ENCODE assay signal across 24 cellular contexts in the genomic region with DNA sequence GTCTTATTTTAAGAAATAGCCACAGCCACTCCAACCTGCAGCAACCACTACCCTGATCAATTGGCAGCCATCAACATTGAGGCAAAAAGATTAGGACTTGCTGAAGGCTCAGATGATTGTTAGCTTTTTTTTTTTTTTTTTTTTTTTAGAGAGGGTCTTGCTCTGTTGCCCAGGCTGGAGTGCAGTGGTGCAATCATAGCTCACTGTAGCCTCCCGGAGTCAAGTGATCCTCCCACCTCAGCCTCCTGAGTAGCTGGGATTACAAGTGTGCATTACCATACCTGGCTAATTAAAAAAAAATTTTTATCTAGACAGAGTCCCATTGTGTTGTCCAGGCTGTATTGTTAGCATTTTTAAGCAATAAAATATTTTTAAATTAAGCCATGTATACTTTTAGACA. TPM values are rescaled to one million over a fixed set of nuclear protein-coding genes. Genes with fewer than 3 reads are reported as not detected.
DNase-seq lines count a peak whose midpoint lies in the region; ATAC-seq and FAIRE-seq lines count a peak whose summit lies in the region.
"Had no signal": no experiment of that assay in that cellular context is flagged by ENCODE, and none has a peak within 500 bp of the region (broad histone marks: within the 10 kb centered on the region; RNA-seq: fewer than 3 reads in every experiment).

No MANE protein-coding gene starts in this region.

- H3K27ac Mint-ChIP-seq in activated CD8-positive, alpha-beta memory T cell treated with anti-CD3 and anti-CD28 coated beads, Interleukin-2, amount 10 ng/mL, durations not matched to agents 7 days and 5 days = peak overlapping the region; percentile 96
- peak overlapping the region; percentile 74 to 96 (median 87) for H3K27ac Mint-ChIP-seq in CD8-positive, alpha-beta memory T cell
- H3K27ac Mint-ChIP-seq in activated CD8-positive, alpha-beta T cell treated with anti-CD3 and anti-CD28 coated beads, Interleukin-2, amount 10 ng/mL, durations not matched to agents 7 days and 5 days = peak overlapping the region; percentile 77
- H3K27ac Mint-ChIP-seq in naive thymus-derived CD4-positive, alpha-beta T cell = peak overlapping the region in 8 of 9 donors; percentile 74 to 99 (median 92)

- H3K27ac ChIP-seq in CD8-positive, alpha-beta memory T cell (ENCODE audit: low read depth, low read length) = no peak overlapping the region
- peak overlapping the region; percentile 51 for H3K27ac ChIP-seq in naive thymus-derived CD4-positive, alpha-beta T cell (ENCODE audit: low read depth, low read length)
- H3K27ac ChIP-seq: HL-60, upper lobe of right lung had no signal

- no peaks in the 10 kb centered on the region for H3K27me3 ChIP-seq in CD8-positive, alpha-beta memory T cell (ENCODE audit: insufficient read depth, low read length, poor library complexity, severe bottlenecking)
- no peaks in the 10 kb centered on the region for H3K27me3 ChIP-seq in naive thymus-derived CD4-positive, alpha-beta T cell (ENCODE audit: control insufficient read depth in 2 of 2, insufficient read depth in 2 of 2, low read length in 2 of 2)
- H3K27me3 ChIP-seq in H7 (ENCODE audit: control insufficient read depth, insufficient read depth, low read length) = no peaks in the 10 kb centered on the region
- H3K27me3 ChIP-seq: upper lobe of right lung had no signal

- no peak for FAIRE-seq in urothelium cell line (lab: Jason Lieb, UNC)
- FAIRE-seq: HepG2 had no signal

- H3K4me1 Mint-ChIP-seq in activated CD8-positive, alpha-beta memory T cell treated with anti-CD3 and anti-CD28 coated beads, Interleukin-2, amount 10 ng/mL, durations not matched to agents 7 days and 5 days = peaks cover 89% of the 10 kb centered on the region
- H3K4me1 Mint-ChIP-seq in CD8-positive, alpha-beta memory T cell = peaks cover 85 to 95% (median 93%) of the 10 kb centered on the region in 3 donors
- H3K4me1 Mint-ChIP-seq in activated CD8-positive, alpha-beta T cell treated with anti-CD3 and anti-CD28 coated beads, Interleukin-2, amount 10 ng/mL, durations not matched to agents 7 days and 5 days (ENCODE audit: low read depth) = peaks cover 94% of the 10 kb centered on the region
- H3K4me1 Mint-ChIP-seq in naive thymus-derived CD4-positive, alpha-beta T cell = peaks cover 56 to 98% (median 88%) of the 10 kb centered on the region in 7 donors

- peaks cover 3% of the 10 kb centered on the region for H3K36me3 ChIP-seq in CD8-positive, alpha-beta memory T cell (ENCODE audit: insufficient read depth, low read length)
- H3K36me3 ChIP-seq in naive thymus-derived CD4-positive, alpha-beta T cell (ENCODE audit: control insufficient read depth in 2 of 3, insufficient read depth in 3 of 3, low read length in 3 of 3) = peaks cover 11 to 24% (median 18%) of the 10 kb centered on the region in 3 experiments
- H3K36me3 ChIP-seq in H7 (replicated peaks; ENCODE audit: control insufficient read depth, insufficient read depth, low read length) = no peaks in the 10 kb centered on the region
- H3K36me3 ChIP-seq: upper lobe of right lung had no signal

- H3K36me3 Mint-ChIP-seq in activated CD8-positive, alpha-beta memory T cell treated with anti-CD3 and anti-CD28 coated beads, Interleukin-2, amount 10 ng/mL, durations not matched to agents 7 days and 5 days = peaks cover 74% of the 10 kb centered on the region
- peaks cover 10 to 74% (median 21%) of the 10 kb centered on the region in 3 donors for H3K36me3 Mint-ChIP-seq in CD8-positive, alpha-beta memory T cell
- peaks cover 87% of the 10 kb centered on the region for H3K36me3 Mint-ChIP-seq in activated CD8-positive, alpha-beta T cell treated with anti-CD3 and anti-CD28 coated beads, Interleukin-2, amount 10 ng/mL, durations not matched to agents 7 days and 5 days (ENCODE audit: low read depth)
- H3K36me3 Mint-ChIP-seq in naive thymus-derived CD4-positive, alpha-beta T cell = peaks cover 9 to 67% (median 53%) of the 10 kb centered on the region in 5 donors

- DNase-seq in activated CD8-positive, alpha-beta memory T cell treated with anti-CD3 and anti-CD28 coated beads, Interleukin-2, amount 10 ng/mL, durations not matched to agents 7 days and 5 days = peak; percentile 40
- no peak for DNase-seq in activated CD8-positive, alpha-beta memory T cell treated with anti-CD3 and anti-CD28 coated beads, Interleukin-2, amount 50 U/mL, for 4 hours
- DNase-seq in CD8-positive, alpha-beta memory T cell = no peak
- DNase-seq in activated CD8-positive, alpha-beta T cell treated with anti-CD3 and anti-CD28 coated beads, Interleukin-2, amount 10 ng/mL, durations not matched to agents 7 days and 5 days = peak; percentile 18
- DNase-seq in naive thymus-derived CD4-positive, alpha-beta T cell = no peak
- DNase-seq in H7 = no peak
- DNase-seq in midbrain (lab: John Stamatoyannopoulos, UW) = no peak
- no peak for DNase-seq in urothelium cell line (ENCODE audit: low spot score)
- DNase-seq: 8988T; amniotic stem cell; DMS153; effector CD4-positive, alpha-beta T cell; glutamatergic neuron; GOT3; NCI-H446; NCI-H82; OCI-M1; right cardiac atrium; upper lobe of right lung had no signal

- H3K9me3 Mint-ChIP-seq in activated CD8-positive, alpha-beta memory T cell treated with anti-CD3 and anti-CD28 coated beads, Interleukin-2, amount 10 ng/mL, durations not matched to agents 7 days and 5 days (ENCODE audit: low read depth) = no peaks in the 10 kb centered on the region
- H3K9me3 Mint-ChIP-seq in CD8-positive, alpha-beta memory T cell = no peaks in the 10 kb centered on the region
- H3K9me3 Mint-ChIP-seq in activated CD8-positive, alpha-beta T cell treated with anti-CD3 and anti-CD28 coated beads, Interleukin-2, amount 10 ng/mL, durations not matched to agents 7 days and 5 days (ENCODE audit: insufficient read depth) = no peaks in the 10 kb centered on the region
- peaks cover 0 to 12% (median 0%) of the 10 kb centered on the region in 11 donors for H3K9me3 Mint-ChIP-seq in naive thymus-derived CD4-positive, alpha-beta T cell

- POLR2A ChIA-PET in CD8-positive, alpha-beta memory T cell (lab: Charles Lee) = interaction anchor here (0.7 to 2.8 kb wide), 8 partner anchors 8 to 84 kb away, joined by 4 to 16 read pairs (median 9); no protein-coding TSS in a partner anchor
- POLR2A ChIA-PET in activated CD8-positive, alpha-beta T cell treated with anti-CD3 and anti-CD28 coated beads, Interleukin-2, amount 10 ng/mL, durations not matched to agents 7 days and 5 days (lab: Charles Lee) = interaction anchor here (1.2 to 16.3 kb wide), 5 partner anchors 10 to 86 kb away, joined by 4 to 280 read pairs (median 7); a partner anchor contains a TSS
- POLR2A ChIA-PET in naive thymus-derived CD4-positive, alpha-beta T cell (lab: Charles Lee) = interaction anchor here (0.6 to 6.5 kb wide), 11 partner anchors 8 to 67 kb away, joined by 3 to 90 read pairs (median 5); no protein-coding TSS in a partner anchor

- H3K4me3 Mint-ChIP-seq in activated CD8-positive, alpha-beta memory T cell treated with anti-CD3 and anti-CD28 coated beads, Interleukin-2, amount 10 ng/mL, durations not matched to agents 7 days and 5 days = peak overlapping the region; percentile 25
- H3K4me3 Mint-ChIP-seq in CD8-positive, alpha-beta memory T cell = peak overlapping the region; percentile 6 to 87 (median 76)
- H3K4me3 Mint-ChIP-seq in activated CD8-positive, alpha-beta T cell treated with anti-CD3 and anti-CD28 coated beads, Interleukin-2, amount 10 ng/mL, durations not matched to agents 7 days and 5 days = no peak overlapping the region
- peak overlapping the region in 6 of 10 donors; percentile 39 to 99 (median 66) for H3K4me3 Mint-ChIP-seq in naive thymus-derived CD4-positive, alpha-beta T cell

- H3K4me1 ChIP-seq in CD8-positive, alpha-beta memory T cell (ENCODE audit: insufficient read depth, low read length) = peaks cover 93% of the 10 kb centered on the region
- peaks cover 90 to 91% of the 10 kb centered on the region in 2 donors for H3K4me1 ChIP-seq in naive thymus-derived CD4-positive, alpha-beta T cell (ENCODE audit: control insufficient read depth in 2 of 2, insufficient read depth in 2 of 2, low read length in 2 of 2)
- H3K4me1 ChIP-seq: upper lobe of right lung had no signal

- H3K9me3 ChIP-seq in CD8-positive, alpha-beta memory T cell (ENCODE audit: low read length) = no peaks in the 10 kb centered on the region
- no peaks in the 10 kb centered on the region for H3K9me3 ChIP-seq in naive thymus-derived CD4-positive, alpha-beta T cell (ENCODE audit: control insufficient read depth in 2 of 3, low read length in 3 of 3)
- H3K9me3 ChIP-seq: upper lobe of right lung had no signal

- ATAC-seq in activated CD8-positive, alpha-beta memory T cell treated with anti-CD3 and anti-CD28 coated beads, Interleukin-2, amount 10 ng/mL, durations not matched to agents 7 days and 5 days = no peak
- no peak for ATAC-seq in activated CD8-positive, alpha-beta T cell treated with anti-CD3 and anti-CD28 coated beads, Interleukin-2, amount 10 ng/mL, durations not matched to agents 7 days and 5 days
- no peak for ATAC-seq in naive thymus-derived CD4-positive, alpha-beta T cell
- ATAC-seq: HepG2, right cardiac atrium, upper lobe of right lung had no signal

- CTCF ChIA-PET in activated CD8-positive, alpha-beta memory T cell treated with anti-CD3 and anti-CD28 coated beads, Interleukin-2, amount 10 ng/mL, durations not matched to agents 7 days and 5 days (lab: Charles Lee) = interaction anchor here (0.7 to 2.8 kb wide), 10 partner anchors 9 to 102 kb away, joined by 3 to 16 read pairs (median 4); no protein-coding TSS in a partner anchor
- CTCF ChIA-PET in CD8-positive, alpha-beta memory T cell (lab: Charles Lee) = interaction anchor here (0.7 to 15.7 kb wide), 11 partner anchors 7 to 105 kb away, joined by 3 to 194 read pairs (median 6); a partner anchor contains a TSS
- CTCF ChIA-PET in activated CD8-positive, alpha-beta T cell treated with anti-CD3 and anti-CD28 coated beads, Interleukin-2, amount 10 ng/mL, durations not matched to agents 7 days and 5 days (lab: Charles Lee) = interaction anchor here (0.8 to 6.7 kb wide), 6 partner anchors 11 to 102 kb away, joined by 3 to 70 read pairs (median 11); no protein-coding TSS in a partner anchor
- CTCF ChIA-PET in naive thymus-derived CD4-positive, alpha-beta T cell (lab: Charles Lee) = interaction anchor here (0.6 to 1.1 kb wide), 6 partner anchors 23 to 94 kb away, joined by 3 read pairs; no protein-coding TSS in a partner anchor

- intact Hi-C loops in naive thymus-derived CD4-positive, alpha-beta T cell (cut with micrococcal nuclease) = no loop called here

- no peaks in the 10 kb centered on the region for H3K27me3 Mint-ChIP-seq in activated CD8-positive, alpha-beta memory T cell treated with anti-CD3 and anti-CD28 coated beads, Interleukin-2, amount 10 ng/mL, durations not matched to agents 7 days and 5 days
- no peaks in the 10 kb centered on the region for H3K27me3 Mint-ChIP-seq in CD8-positive, alpha-beta memory T cell
- H3K27me3 Mint-ChIP-seq in activated CD8-positive, alpha-beta T cell treated with anti-CD3 and anti-CD28 coated beads, Interleukin-2, amount 10 ng/mL, durations not matched to agents 7 days and 5 days (ENCODE audit: low read depth) = no peaks in the 10 kb centered on the region
- no peaks in the 10 kb centered on the region for H3K27me3 Mint-ChIP-seq in naive thymus-derived CD4-positive, alpha-beta T cell

- no peak overlapping the region for H3K4me3 ChIP-seq in CD8-positive, alpha-beta memory T cell (ENCODE audit: low read length)
- no peak overlapping the region for H3K4me3 ChIP-seq in naive thymus-derived CD4-positive, alpha-beta T cell (ENCODE audit: low read length)
- no peak overlapping the region for H3K4me3 ChIP-seq in H7 (ENCODE audit: insufficient read depth, low read depth, low read length)
- H3K4me3 ChIP-seq: upper lobe of right lung had no signal

RNA-seq across cellular contexts. Expression of a gene that starts 26.5 kb away (rescaled TPM):
- 100 to 1,000 TPM; 136 to 145 TPM for total RNA-seq in activated CD8-positive, alpha-beta memory T cell treated with anti-CD3 and anti-CD28 coated beads, Interleukin-2, amount 10 ng/mL, durations not matched to agents 7 days and 5 days
- total RNA-seq in CD8-positive, alpha-beta memory T cell = 100 to 1,000 TPM; 148 TPM
- 262 TPM for polyA plus RNA-seq in CD8-positive, alpha-beta memory T cell
- total RNA-seq in activated CD8-positive, alpha-beta T cell treated with anti-CD3 and anti-CD28 coated beads, Interleukin-2, amount 10 ng/mL, durations not matched to agents 7 days and 5 days = 100 to 1,000 TPM; 147 to 159 TPM
- total RNA-seq in naive thymus-derived CD4-positive, alpha-beta T cell = 100 to 1,000 TPM; 160 to 370 (median 250) TPM
- polyA plus RNA-seq in naive thymus-derived CD4-positive, alpha-beta T cell = 100 to 1,000 TPM; 393 to 479 TPM
- 1.4 and 2.1 TPM in 2 replicates for total RNA-seq in H7 (2014; rRNA removed; shearing (Covaris generic))
- total RNA-seq: epithelial cell of proximal tubule, HepG2, kidney epithelial cell had no signal
- polyA plus RNA-seq: neural cell had no signal

Comparison
In these comparisons a context has a peak if more than half of its experiments do, and no peak if none do; other contexts are left out.
1. DNase-seq: peak in activated CD8-positive, alpha-beta memory T cell treated with anti-CD3 and anti-CD28 coated beads, Interleukin-2, amount 10 ng/mL, durations not matched to agents 7 days and 5 days (single experiment) and activated CD8-positive, alpha-beta T cell treated with anti-CD3 and anti-CD28 coated beads, Interleukin-2, amount 10 ng/mL, durations not matched to agents 7 days and 5 days (single experiment); none in activated CD8-positive, alpha-beta memory T cell treated with anti-CD3 and anti-CD28 coated beads, Interleukin-2, amount 50 U/mL, for 4 hours (single experiment), CD8-positive, alpha-beta memory T cell (0 of 5), naive thymus-derived CD4-positive, alpha-beta T cell (0 of 9), H7 (single experiment), midbrain (single experiment) and urothelium cell line (single experiment).
2. RNA of a gene that starts 26.5 kb away (total RNA-seq): 160 to 370 TPM in naive thymus-derived CD4-positive, alpha-beta T cell, 147 to 159 TPM in activated CD8-positive, alpha-beta T cell treated with anti-CD3 and anti-CD28 coated beads, Interleukin-2, amount 10 ng/mL, durations not matched to agents 7 days and 5 days, 148 TPM in CD8-positive, alpha-beta memory T cell and 136 to 145 TPM in activated CD8-positive, alpha-beta memory T cell treated with anti-CD3 and anti-CD28 coated beads, Interleukin-2, amount 10 ng/mL, durations not matched to agents 7 days and 5 days; 1.4 to 2.1 TPM in H7; every median in the first group is over 10 times any median in the second.
3. Peak in every context shown above with its lines, with median percentiles within 50 percentile points of each other: H3K27ac Mint-ChIP-seq.